ENCODE assay signal across 1 cellular context in genomic region chr3:33798418-33799201, GRCh38.
TF ChIP-seq lines count a peak whose summit lies in the region.

Gene PDCD6IP, plus strand, starts transcription at chr3:33798630. Its CDS starts 99 bp downstream, at chr3:33798729.

TF ChIP-seq in HepG2, 621 proteins besides CTCF, POLR2A, EP300 and RAD21 (continued from another document and continues in another):
- TF ChIP-seq ZNF275 (CRISPR knock-in tag; IDR thresholded peaks at IDR 0.05; ENCODE audit: borderline replicate concordance) (peak; percentile 79), KLF16 (CRISPR knock-in tag; IDR thresholded peaks at IDR 0.05) (peak in 1 of 2 experiments; percentile 66; a peak in 2 of 4 replicates), DR1 (CRISPR knock-in tag; IDR thresholded peaks at IDR 0.05) (peak; percentile 28; the same call in 1 of the 2 replicates), CENPBD1 (CRISPR knock-in tag; IDR thresholded peaks at IDR 0.05; ENCODE audit: borderline replicate concordance, low read depth) (no peak), NONO (IDR thresholded peaks at IDR 0.05) (no peak), NONO (CRISPR knock-in tag; conservative IDR thresholded peaks at IDR 0.05) (peak; percentile 91), NCOR1 (IDR thresholded peaks at IDR 0.05; ENCODE audit: borderline replicate concordance, low read length) (peak; percentile 26; the same call in 1 of the 2 replicates), ZHX2 (IDR thresholded peaks at IDR 0.05; ENCODE audit: low read depth) (0 out of 2 replicates have a peak, but pooled peaks have one; percentile 39), ZHX2 (CRISPR knock-in tag; IDR thresholded peaks at IDR 0.05; ENCODE audit: borderline replicate concordance) (no peak), ETS1 (CRISPR knock-in tag; IDR thresholded peaks at IDR 0.05) (0 out of 2 replicates have a peak, but pooled peaks have one; percentile 65), ZMAT5 (CRISPR knock-in tag; IDR thresholded peaks at IDR 0.05; ENCODE audit: borderline replicate concordance, low read depth) (no peak), MYNN (CRISPR knock-in tag; IDR thresholded peaks at IDR 0.05; ENCODE audit: low read depth) (no peak), PRPF4 (IDR thresholded peaks at IDR 0.05; ENCODE audit: low read depth, low read length, poor library complexity, severe bottlenecking) (no peak), ZNF205 (CRISPR knock-in tag; IDR thresholded peaks at IDR 0.05) (no peak), GTF3A (CRISPR knock-in tag; conservative IDR thresholded peaks at IDR 0.05) (peak; percentile 91; the same call in 1 of the 2 replicates), MAFK (conservative IDR thresholded peaks at IDR 0.05 in 1 of 2, IDR thresholded peaks at IDR 0.05 in 1 of 2; ENCODE audit: low read length in 2 of 2) (no peak), TBX3 (IDR thresholded peaks at IDR 0.05; ENCODE audit: borderline replicate concordance) (no peak; the same call in 1 of the 2 replicates), BRD4 (CRISPR knock-in tag; IDR thresholded peaks at IDR 0.05) (0 out of 2 replicates have a peak, but pooled peaks have one; percentile 76), KLF13 (CRISPR knock-in tag; IDR thresholded peaks at IDR 0.05) (0 out of 2 replicates have a peak, but pooled peaks have one; percentile 50), RBAK (CRISPR knock-in tag; IDR thresholded peaks at IDR 0.05) (0 out of 2 replicates have a peak, but pooled peaks have one; percentile 37), KLF9 (CRISPR knock-in tag; IDR thresholded peaks at IDR 0.05; ENCODE audit: low read depth) (no peak), E2F1 (CRISPR knock-in tag; IDR thresholded peaks at IDR 0.05) (no peak; the same call in 1 of the 2 replicates), JUN (CRISPR knock-in tag; IDR thresholded peaks at IDR 0.05) (no peak), DZIP1 (CRISPR knock-in tag; IDR thresholded peaks at IDR 0.05) (no peak), ZNF816 (CRISPR knock-in tag; IDR thresholded peaks at IDR 0.05; ENCODE audit: borderline replicate concordance) (0 out of 2 replicates have a peak, but pooled peaks have one; percentile 31), HNF4G (IDR thresholded peaks at IDR 0.05; ENCODE audit: borderline replicate concordance, low read depth, low read length) (peak; percentile 27; the same call in 1 of the 2 replicates), HNF4G (CRISPR knock-in tag; IDR thresholded peaks at IDR 0.05; ENCODE audit: borderline replicate concordance, low read depth) (no peak), FOXA1 (IDR thresholded peaks at IDR 0.05) (no peak), FOXA1 (CRISPR knock-in tag; IDR thresholded peaks at IDR 0.05) (no peak), RFXANK (CRISPR knock-in tag; IDR thresholded peaks at IDR 0.05) (no peak), ZNF574 (CRISPR knock-in tag; IDR thresholded peaks at IDR 0.05) (peak; percentile 89), ZNF180 (CRISPR knock-in tag; IDR thresholded peaks at IDR 0.05; ENCODE audit: borderline replicate concordance, low read depth) (no peak), SNRNP70 (IDR thresholded peaks at IDR 0.05; ENCODE audit: low read depth, low read length) (no peak), PTBP1 (IDR thresholded peaks at IDR 0.05; ENCODE audit: low read depth, low read length, poor library complexity, severe bottlenecking) (peak; percentile 84), EHMT2 (IDR thresholded peaks at IDR 0.05; ENCODE audit: borderline replicate concordance, low read depth, low read length) (no peak), ZNF761 (CRISPR knock-in tag; conservative IDR thresholded peaks at IDR 0.05) (peak; percentile 94), GMEB2 (CRISPR knock-in tag; IDR thresholded peaks at IDR 0.05; ENCODE audit: low read depth) (no peak), ARNTL (CRISPR knock-in tag; IDR thresholded peaks at IDR 0.05) (peak; percentile 14; the same call in 1 of the 2 replicates), ZNF878 (CRISPR knock-in tag; IDR thresholded peaks at IDR 0.05) (no peak), KMT2A (CRISPR knock-in tag; IDR thresholded peaks at IDR 0.05) (peak; percentile 95), ATF1 (CRISPR knock-in tag; IDR thresholded peaks at IDR 0.05) (no peak), RELA (CRISPR knock-in tag; IDR thresholded peaks at IDR 0.05) (no peak), SSRP1 (CRISPR knock-in tag; IDR thresholded peaks at IDR 0.05) (no peak), AHR (CRISPR knock-in tag; IDR thresholded peaks at IDR 0.05) (no peak), CHD2 (IDR thresholded peaks at IDR 0.05; ENCODE audit: low read depth, low read length) (no peak), CEBPB (IDR thresholded peaks at IDR 0.05; ENCODE audit: borderline replicate concordance, low read depth, low read length) (no peak), MZF1 (CRISPR knock-in tag; IDR thresholded peaks at IDR 0.05; ENCODE audit: borderline replicate concordance) (peak; percentile 7; the same call in 1 of the 2 replicates), PLRG1 (conservative IDR thresholded peaks at IDR 0.05) (no peak)
